8 cellular contexts compared by ENCODE assay signal in genomic region chr2:231056453-231057416, GRCh38. TPM values are rescaled to one million over a fixed set of nuclear protein-coding genes. Genes with fewer than 3 reads are reported as not detected.
DNase-seq lines count a peak whose midpoint lies in the region; ATAC-seq and TF ChIP-seq lines count a peak whose summit lies in the region.

PSMD1 (plus strand) TSS chr2:231056867; CDS start chr2:231057026, 159 bp downstream.

- no peaks in the 10 kb centered on the region for H3K27me3 ChIP-seq in mucosa of stomach (ENCODE audit: control insufficient read depth, insufficient read depth, low read length)

- peak; percentile 64 for TF ChIP-seq POLR2A in erythroblast (IDR thresholded peaks at IDR 0.05; ENCODE audit: low read length)

- peak within 1 kb of the TSS; percentile 95 for H3K4me3 Mint-ChIP-seq in activated T-cell treated with anti-CD3 and anti-CD28 coated beads, Interleukin-2, amount 50 U/mL, for 24 hours

- no peaks in the 10 kb centered on the region for H3K36me3 ChIP-seq in mucosa of stomach (ENCODE audit: control insufficient read depth, insufficient read depth, low read length)

- peaks cover 45% of the 10 kb centered on the region for H3K36me3 Mint-ChIP-seq in activated T-cell treated with anti-CD3 and anti-CD28 coated beads, Interleukin-2, amount 50 U/mL, for 24 hours (ENCODE audit: low read depth)

- peaks cover 10% of the 10 kb centered on the region for H3K27me3 Mint-ChIP-seq in activated T-cell treated with anti-CD3 and anti-CD28 coated beads, Interleukin-2, amount 50 U/mL, for 24 hours

- peaks cover 41% of the 10 kb centered on the region for H3K4me1 ChIP-seq in mucosa of stomach (ENCODE audit: control insufficient read depth, insufficient read depth, low read length)

- peak within 1 kb of the TSS; percentile 97 for H3K4me3 ChIP-seq in Jurkat, Clone E6-1 (ENCODE audit: low read length)
- peak within 1 kb of the TSS; percentile 64 for H3K4me3 ChIP-seq in mucosa of stomach (ENCODE audit: low read length)

- H3K27ac Mint-ChIP-seq in activated T-cell treated with anti-CD3 and anti-CD28 coated beads, Interleukin-2, amount 50 U/mL, for 24 hours, result peak within 1 kb of the TSS; percentile 100

- H3K9me3 Mint-ChIP-seq in activated T-cell treated with anti-CD3 and anti-CD28 coated beads, Interleukin-2, amount 50 U/mL, for 24 hours, result no peaks in the 10 kb centered on the region

- H3K4me1 Mint-ChIP-seq in activated T-cell treated with anti-CD3 and anti-CD28 coated beads, Interleukin-2, amount 50 U/mL, for 24 hours (ENCODE audit: low read depth), result peaks cover 63% of the 10 kb centered on the region

- no peaks in the 10 kb centered on the region for H3K9me3 ChIP-seq in mucosa of stomach (ENCODE audit: control insufficient read depth, low read length)

- ATAC-seq in GM21619 (IDR thresholded peaks at IDR 0.05; ENCODE audit: unreplicated experiment), result peak; percentile 70

- DNase-seq in DMS79 (lab: John Stamatoyannopoulos, UW) (peak; percentile 76), erythroblast (lab: John Stamatoyannopoulos, UW) (peak; percentile 97 to 98)
- peak; percentile 93 for DNase-seq in Jurkat, Clone E6-1 (ENCODE audit: low read depth, low spot score)
- DNase-seq in activated T-cell treated with anti-CD3 and anti-CD28 coated beads, Interleukin-2, amount 50 U/mL, for 24 hours, result peak; percentile 96
- DNase-seq in stimulated activated CD8-positive, alpha-beta memory T cell treated with anti-CD3 and anti-CD28 coated beads, Interleukin-7, amount 100 ng/mL, for 1 hour (ENCODE audit: low read depth in 2 of 2), result peak; percentile 83 to 89

- H3K9ac ChIP-seq in mucosa of stomach (ENCODE audit: low read length), result peak within 1 kb of the TSS; percentile 92

TF ChIP-seq in PFSK-1, 5 proteins besides CTCF, POLR2A, EP300 and RAD21:
- TF ChIP-seq SIN3A (IDR thresholded peaks at IDR 0.05; ENCODE audit: borderline replicate concordance, insufficient read depth, low read length) (peak; percentile 20; the same call in 1 of the 2 replicates), REST (IDR thresholded peaks at IDR 0.05; ENCODE audit: insufficient read depth in 1 of 2, low read depth in 2 of 2, low read length in 2 of 2) (no peak), POLR2AphosphoS5 (IDR thresholded peaks at IDR 0.05; ENCODE audit: low read depth, low read length) (peak; percentile 69; the same call in 1 of the 2 replicates), FOXP2 (optimal IDR thresholded peaks at IDR 0.05; ENCODE audit: borderline replicate concordance, extremely low read depth, extremely low read length, insufficient read depth) (no peak), TAF1 (IDR thresholded peaks at IDR 0.05; ENCODE audit: borderline replicate concordance, insufficient read depth, low read length) (no peak)

RNA-seq across cellular contexts. Expression of gene PSMD1, which starts in this region (rescaled TPM):
- 118 TPM for polyA plus RNA-seq in Jurkat, Clone E6-1 (2012; ENCODE audit: insufficient read depth, insufficient read length)
- polyA plus RNA-seq in PFSK-1 (2012; ENCODE audit: insufficient read length, low read depth), result 40.5 TPM

Comparison
In these comparisons a context has a peak if more than half of its experiments do, and no peak if none do; other contexts are left out.
1. Peak in every context shown above with its lines: DNase-seq, ATAC-seq and H3K4me3 ChIP-seq.